8 cellular contexts compared by ENCODE assay signal in genomic region chr1:181089017-181089776, GRCh38. TPM values are rescaled to one million over a fixed set of nuclear protein-coding genes. Genes with fewer than 3 reads are reported as not detected.
A peak's percentile ranks its signal among the peaks of the same experiment; 100 is the strongest.
DNase-seq lines count a peak whose midpoint lies in the region; ATAC-seq and TF ChIP-seq lines count a peak whose summit lies in the region.

No MANE protein-coding gene starts in this region.

- no peaks in the 10 kb centered on the region for H3K9me2 ChIP-seq in MM.1S (replicated peaks; ENCODE audit: insufficient read depth, low read length)

- H3K9me3 Mint-ChIP-seq in CD4-positive, alpha-beta memory T cell = peaks cover 0 to 6% (median 0%) of the 10 kb centered on the region in 8 donors

- no peaks in the 10 kb centered on the region for H3K27me3 ChIP-seq in CD4-positive, alpha-beta memory T cell (ENCODE audit: insufficient read depth, low read length)
- H3K27me3 ChIP-seq in MM.1S (replicated peaks; ENCODE audit: insufficient read depth, low read length) (no peaks in the 10 kb centered on the region), heart right ventricle (no peaks in the 10 kb centered on the region)

- H3K27ac ChIP-seq in CD4-positive, alpha-beta memory T cell (ENCODE audit: low read depth, low read length) = peak overlapping the region; percentile 100
- H3K27ac ChIP-seq in MM.1S (ENCODE audit: low read length) = peak overlapping the region; percentile 77
- H3K27ac ChIP-seq in heart right ventricle = peak overlapping the region; percentile 89 to 97 (median 94)

- peak overlapping the region; percentile 53; the same call in 1 of the 2 replicates for H2AFZ ChIP-seq in MM.1S (ENCODE audit: low read length)

- H3K36me3 Mint-ChIP-seq in CD4-positive, alpha-beta memory T cell = peaks cover 10 to 29% of the 10 kb centered on the region in 2 donors

- no peaks in the 10 kb centered on the region for H3K36me3 ChIP-seq in CD4-positive, alpha-beta memory T cell (ENCODE audit: insufficient read depth, low read length)
- no peaks in the 10 kb centered on the region for H3K36me3 ChIP-seq in MM.1S (replicated peaks; ENCODE audit: insufficient read depth, low read length)
- peaks cover 0 to 26% (median 0%) of the 10 kb centered on the region in 9 donors for H3K36me3 ChIP-seq in heart right ventricle

- peaks cover 28 to 61% (median 38%) of the 10 kb centered on the region in 4 donors for H3K4me1 Mint-ChIP-seq in CD4-positive, alpha-beta memory T cell

- 0 out of 2 replicates have a peak, but pooled peaks cover 7% of the 10 kb centered on the region for H4K20me1 ChIP-seq in MM.1S (ENCODE audit: insufficient read depth, low read length)

- peak overlapping the region; percentile 98 to 100 (median 99) for H3K4me3 Mint-ChIP-seq in CD4-positive, alpha-beta memory T cell

- H3K27me3 Mint-ChIP-seq in CD4-positive, alpha-beta memory T cell = no peaks in the 10 kb centered on the region

- TF ChIP-seq CTCF in MM.1S (IDR thresholded peaks at IDR 0.05; ENCODE audit: low read length) = no peak
- no peak for TF ChIP-seq CTCF in heart right ventricle (IDR thresholded peaks at IDR 0.05)

- peaks cover 15% of the 10 kb centered on the region for H3F3A ChIP-seq in MM.1S (ENCODE audit: insufficient read depth, low read length)

- 0% methylated on average over 74 to 105 of the region's 105 CpGs for WGBS in heart right ventricle, 2 donors

- H3K9ac ChIP-seq in MM.1S (ENCODE audit: low read length) = peak overlapping the region; percentile 79

- H3K9me3 ChIP-seq in CD4-positive, alpha-beta memory T cell (ENCODE audit: control insufficient read depth in 1 of 2, low read length in 2 of 2) = no peaks in the 10 kb centered on the region
- H3K9me3 ChIP-seq in MM.1S (replicated peaks; ENCODE audit: insufficient read depth, low read length) (no peaks in the 10 kb centered on the region), heart right ventricle (no peaks in the 10 kb centered on the region)

- H3K4me2 ChIP-seq in MM.1S (ENCODE audit: low read depth, low read length) = peak overlapping the region; percentile 88

- H3K4me1 ChIP-seq in CD4-positive, alpha-beta memory T cell (ENCODE audit: insufficient read depth, low read length) = peaks cover 38% of the 10 kb centered on the region
- H3K4me1 ChIP-seq in MM.1S (ENCODE audit: low read length) = peaks cover 23% of the 10 kb centered on the region
- peaks cover 0 to 61% (median 45%) of the 10 kb centered on the region in 9 donors for H3K4me1 ChIP-seq in heart right ventricle

- H3K79me2 ChIP-seq in MM.1S (ENCODE audit: low read length) = peaks cover 45% of the 10 kb centered on the region

- CTCF ChIA-PET in CD4-positive, alpha-beta memory T cell (lab: Charles Lee; ENCODE audit: partially characterized antibody) = interaction anchor here (1.3 to 11.4 kb wide), 4 partner anchors 8 to 77 kb away, joined by 3 to 311 read pairs (median 42); no protein-coding TSS in a partner anchor

- peak overlapping the region; percentile 68 to 69 for H3K4me3 ChIP-seq in CD4-positive, alpha-beta memory T cell (ENCODE audit: low read length in 2 of 2)
- peak overlapping the region; percentile 94 for H3K4me3 ChIP-seq in MM.1S (ENCODE audit: low read length)
- H3K4me3 ChIP-seq in heart right ventricle = peak overlapping the region; percentile 65 to 94 (median 84)
- peak overlapping the region; percentile 78 for H3K4me3 ChIP-seq in skeletal muscle cell (ENCODE audit: low read depth, low read length)

- ATAC-seq in GM21619 (IDR thresholded peaks at IDR 0.05; ENCODE audit: unreplicated experiment) (peak; percentile 3), heart right ventricle (peak; percentile 0 to 28 (median 8)), HG03565 (IDR thresholded peaks at IDR 0.05; ENCODE audit: unreplicated experiment) (no peak)

- DNase-seq in CD4-positive, alpha-beta memory T cell = peak in 1 of 5 donors; percentile 44
- DNase-seq in MM.1S (peak; percentile 53), heart right ventricle (peak in 1 of 2 donors; percentile 35), skeletal muscle cell (ENCODE audit: low read depth) (no peak), amniotic stem cell (lab: John Stamatoyannopoulos, UW) (no peak)
- peak; percentile 76 for DNase-seq in activated effector memory CD4-positive, alpha-beta T cell treated with anti-CD3 and anti-CD28 coated beads, Interleukin-2, amount 50 U/mL, for 16 hours

- POLR2A ChIA-PET in CD4-positive, alpha-beta memory T cell (lab: Charles Lee; ENCODE audit: partially characterized antibody) = interaction anchor here (0.7 to 14.9 kb wide), 18 partner anchors 8 to 586 kb away, joined by 3 to 508 read pairs (median 12); partner anchors contain the start of genes ACBD6, MR1 and STX6

- peak overlapping the region; percentile 96 to 99 (median 99) for H3K27ac Mint-ChIP-seq in CD4-positive, alpha-beta memory T cell

- intact Hi-C loops in CD4-positive, alpha-beta memory T cell (cut with micrococcal nuclease) = loop anchor here (2.0 to 5.0 kb wide), 3 partner anchors 66 to 587 kb away; partner anchors contain the start of genes ACBD6, STX6 and XPR1
- intact Hi-C loops in heart right ventricle (cut with DNase I) = loop anchor here in 9 of 10 donors (2.0 to 10.0 kb wide), 10 partner anchors 16 to 73 kb away; partner anchors contain the start of genes MR1 (in 3 of the 9) and STX6 (in 1 of the 9)

RNA-seq across cellular contexts. Expression of gene IER5, which starts 0.7 kb away (rescaled TPM):
- total RNA-seq in CD4-positive, alpha-beta memory T cell = 10 to 100 TPM; 28.0 to 29.3 TPM
- 10 to 100 TPM; 11.0 to 18.9 TPM for polyA plus RNA-seq in CD4-positive, alpha-beta memory T cell
- total RNA-seq in heart right ventricle = 10 to 100 TPM; 10.7 to 87.5 (median 18.7) TPM
- 10 to 100 TPM; 16.3 to 21.7 TPM for polyA plus RNA-seq in heart right ventricle

RNA-seq across cellular contexts. Expression of gene MR1, which starts 55.4 kb away (rescaled TPM):
- 10 to 100 TPM; 31.8 to 33.2 TPM for total RNA-seq in CD4-positive, alpha-beta memory T cell
- polyA plus RNA-seq in CD4-positive, alpha-beta memory T cell = 10 to 100 TPM; 31.5 to 38.6 TPM
- 1 to 10 TPM; 1.8 to 8.2 (median 3.2) TPM for total RNA-seq in heart right ventricle
- polyA plus RNA-seq in heart right ventricle = 1 to 10 TPM in 1 of 2 donors, under 1 TPM in 1; 0.88 to 2.1 TPM

Comparison
In these comparisons a context has a peak if more than half of its experiments do, and no peak if none do; other contexts are left out.
1. DNase-seq: peak in MM.1S (single experiment) and activated effector memory CD4-positive, alpha-beta T cell treated with anti-CD3 and anti-CD28 coated beads, Interleukin-2, amount 50 U/mL, for 16 hours (single experiment); none in skeletal muscle cell (single experiment) and amniotic stem cell (single experiment).
2. Peak in every context shown above with its lines, with median percentiles within 50 percentile points of each other: H3K27ac ChIP-seq and H3K4me3 ChIP-seq.